17 cellular contexts compared by ENCODE assay signal in the genomic region with DNA sequence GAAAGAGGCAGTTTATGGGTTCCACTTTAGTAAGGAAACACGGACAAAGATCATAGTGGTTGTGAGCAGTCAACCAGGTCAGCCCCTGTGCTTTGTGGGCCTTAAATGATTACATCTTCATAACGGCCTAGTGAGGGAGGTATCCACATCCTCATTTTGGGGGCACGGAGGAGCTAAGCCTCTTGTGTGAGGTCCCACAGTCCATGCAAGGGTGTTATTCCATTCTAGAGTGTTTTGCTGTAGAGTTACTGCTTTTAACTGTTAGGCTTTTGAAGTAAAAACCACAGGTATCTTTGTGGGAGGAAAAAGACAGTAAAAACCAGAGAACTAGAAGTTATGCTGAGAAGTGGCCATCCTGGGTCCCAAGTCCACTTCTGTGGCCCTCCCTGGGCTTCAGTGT. TPM values are rescaled to one million over a fixed set of nuclear protein-coding genes. Genes with fewer than 3 reads are reported as not detected.
A peak's percentile ranks its signal among the peaks of the same experiment; 100 is the strongest.
DNase-seq lines count a peak whose midpoint lies in the region; ATAC-seq and TF ChIP-seq lines count a peak whose summit lies in the region.
"Had no signal": no experiment of that assay in that cellular context is flagged by ENCODE, and none has a peak within 500 bp of the region (broad histone marks: within the 10 kb centered on the region; RNA-seq: fewer than 3 reads in every experiment).

No MANE protein-coding gene starts in this region.

- H3K27ac Mint-ChIP-seq in CD4-positive, alpha-beta memory T cell, result peak overlapping the region in 6 of 7 donors; percentile 58 to 90 (median 72)
- H3K27ac Mint-ChIP-seq in activated CD4-positive, alpha-beta memory T cell treated with anti-CD3 and anti-CD28 coated beads, Interleukin-2, amount 10 ng/mL, durations not matched to agents 7 days and 5 days, result peak overlapping the region; percentile 21
- peak overlapping the region in 8 of 9 donors; percentile 24 to 87 (median 66) for H3K27ac Mint-ChIP-seq in naive thymus-derived CD4-positive, alpha-beta T cell

- peak overlapping the region in 4 of 8 donors; percentile 10 to 66 (median 48) for H3K4me3 Mint-ChIP-seq in CD4-positive, alpha-beta memory T cell
- no peak overlapping the region for H3K4me3 Mint-ChIP-seq in activated CD4-positive, alpha-beta memory T cell treated with anti-CD3 and anti-CD28 coated beads, Interleukin-2, amount 10 ng/mL, durations not matched to agents 7 days and 5 days
- H3K4me3 Mint-ChIP-seq in naive thymus-derived CD4-positive, alpha-beta T cell, result peak overlapping the region; percentile 45 to 91 (median 69)

- POLR2A ChIA-PET in CD4-positive, alpha-beta memory T cell (lab: Charles Lee; ENCODE audit: partially characterized antibody), result no interaction called here
- POLR2A ChIA-PET in activated CD4-positive, alpha-beta memory T cell treated with anti-CD3 and anti-CD28 coated beads, Interleukin-2, amount 10 ng/mL, durations not matched to agents 7 days and 5 days (lab: Charles Lee), result no interaction called here
- POLR2A ChIA-PET in naive thymus-derived CD4-positive, alpha-beta T cell (lab: Charles Lee), result no interaction called here

- no peaks in the 10 kb centered on the region for H3K9me3 ChIP-seq in CD4-positive, alpha-beta memory T cell (ENCODE audit: control insufficient read depth in 1 of 2, low read length in 2 of 2)
- no peaks in the 10 kb centered on the region for H3K9me3 ChIP-seq in naive thymus-derived CD4-positive, alpha-beta T cell (ENCODE audit: control insufficient read depth in 2 of 3, low read length in 3 of 3)
- H3K9me3 ChIP-seq: gastrocnemius medialis, psoas muscle had no signal

- peaks cover 27 to 58% of the 10 kb centered on the region in 2 donors for H3K36me3 Mint-ChIP-seq in CD4-positive, alpha-beta memory T cell
- H3K36me3 Mint-ChIP-seq in activated CD4-positive, alpha-beta memory T cell treated with anti-CD3 and anti-CD28 coated beads, Interleukin-2, amount 10 ng/mL, durations not matched to agents 7 days and 5 days (ENCODE audit: low read depth), result peaks cover 55% of the 10 kb centered on the region
- peaks cover 8 to 26% (median 21%) of the 10 kb centered on the region in 5 donors for H3K36me3 Mint-ChIP-seq in naive thymus-derived CD4-positive, alpha-beta T cell

- DNase-seq in CD4-positive, alpha-beta memory T cell, result no peak
- DNase-seq in GM12864 (ENCODE audit: low read depth) (peak; percentile 27), HuH-7 (ENCODE audit: low spot score) (no peak), NCI-H2227 (lab: John Stamatoyannopoulos, UW; ENCODE audit: unreplicated experiment) (no peak), Right ventricle myocardium inferior (ENCODE audit: missing footprints) (no peak)
- no peak for DNase-seq in activated CD4-positive, alpha-beta memory T cell treated with anti-CD3 and anti-CD28 coated beads, Interleukin-2, amount 10 ng/mL, durations not matched to agents 7 days and 5 days
- DNase-seq in naive thymus-derived CD4-positive, alpha-beta T cell, result no peak
- DNase-seq: DMS79, gastrocnemius medialis, GOT3, NCI-H2081, NCI-H82, psoas muscle had no signal

- ATAC-seq in naive thymus-derived CD4-positive, alpha-beta T cell, result no peak
- ATAC-seq in Right ventricle myocardium inferior, result no peak
- ATAC-seq: gastrocnemius medialis, psoas muscle had no signal

- no peak overlapping the region for H3K27ac ChIP-seq in CD4-positive, alpha-beta memory T cell (ENCODE audit: low read depth, low read length)
- peak overlapping the region; percentile 39 for H3K27ac ChIP-seq in naive thymus-derived CD4-positive, alpha-beta T cell (ENCODE audit: low read depth, low read length)
- H3K27ac ChIP-seq: coronary artery, gastrocnemius medialis, psoas muscle had no signal

- peaks cover 40% of the 10 kb centered on the region for H3K4me1 ChIP-seq in CD4-positive, alpha-beta memory T cell (ENCODE audit: insufficient read depth, low read length)
- peaks cover 4 to 49% of the 10 kb centered on the region in 2 donors for H3K4me1 ChIP-seq in naive thymus-derived CD4-positive, alpha-beta T cell (ENCODE audit: control insufficient read depth in 2 of 2, insufficient read depth in 2 of 2, low read length in 2 of 2)

- no peaks in the 10 kb centered on the region for H3K9me3 Mint-ChIP-seq in CD4-positive, alpha-beta memory T cell
- H3K9me3 Mint-ChIP-seq in activated CD4-positive, alpha-beta memory T cell treated with anti-CD3 and anti-CD28 coated beads, Interleukin-2, amount 10 ng/mL, durations not matched to agents 7 days and 5 days, result no peaks in the 10 kb centered on the region
- peaks cover 0 to 8% (median 0%) of the 10 kb centered on the region in 11 donors for H3K9me3 Mint-ChIP-seq in naive thymus-derived CD4-positive, alpha-beta T cell

- H3K4me1 Mint-ChIP-seq in CD4-positive, alpha-beta memory T cell, result peaks cover 16 to 35% (median 22%) of the 10 kb centered on the region in 4 donors
- H3K4me1 Mint-ChIP-seq in activated CD4-positive, alpha-beta memory T cell treated with anti-CD3 and anti-CD28 coated beads, Interleukin-2, amount 10 ng/mL, durations not matched to agents 7 days and 5 days, result peaks cover 35% of the 10 kb centered on the region
- peaks cover 26 to 66% (median 39%) of the 10 kb centered on the region in 7 donors for H3K4me1 Mint-ChIP-seq in naive thymus-derived CD4-positive, alpha-beta T cell

- TF ChIP-seq CTCF in GM12864 (IDR thresholded peaks at IDR 0.05; ENCODE audit: low read depth, low read length, missing control alignments), result no peak

- CTCF ChIA-PET in CD4-positive, alpha-beta memory T cell (lab: Charles Lee; ENCODE audit: partially characterized antibody), result no interaction called here
- CTCF ChIA-PET in activated CD4-positive, alpha-beta memory T cell treated with anti-CD3 and anti-CD28 coated beads, Interleukin-2, amount 10 ng/mL, durations not matched to agents 7 days and 5 days (lab: Charles Lee), result no interaction called here
- CTCF ChIA-PET in naive thymus-derived CD4-positive, alpha-beta T cell (lab: Charles Lee), result no interaction called here

- intact Hi-C loops in CD4-positive, alpha-beta memory T cell (cut with micrococcal nuclease), result loop anchor here (10.0 kb wide), 1 partner anchor 145 kb away; a partner anchor contains a TSS
- intact Hi-C loops in naive thymus-derived CD4-positive, alpha-beta T cell (cut with micrococcal nuclease), result no loop called here
- intact Hi-C loops in Right ventricle myocardium inferior (cut with DNase I), result loop anchor here (5.0 kb wide), 1 partner anchor 33 kb away; no protein-coding TSS in a partner anchor

- no peak overlapping the region for H3K4me3 ChIP-seq in CD4-positive, alpha-beta memory T cell (ENCODE audit: low read length in 2 of 2)
- H3K4me3 ChIP-seq in GM12864 (ENCODE audit: low read depth, low read length), result no peak overlapping the region
- H3K4me3 ChIP-seq in naive thymus-derived CD4-positive, alpha-beta T cell (ENCODE audit: low read length), result no peak overlapping the region
- H3K4me3 ChIP-seq: coronary artery, gastrocnemius medialis, psoas muscle had no signal

- H3K27me3 Mint-ChIP-seq in CD4-positive, alpha-beta memory T cell, result peaks cover 0 to 3% of the 10 kb centered on the region in 2 donors
- no peaks in the 10 kb centered on the region for H3K27me3 Mint-ChIP-seq in activated CD4-positive, alpha-beta memory T cell treated with anti-CD3 and anti-CD28 coated beads, Interleukin-2, amount 10 ng/mL, durations not matched to agents 7 days and 5 days
- H3K27me3 Mint-ChIP-seq in naive thymus-derived CD4-positive, alpha-beta T cell, result peaks cover 0 to 3% (median 0%) of the 10 kb centered on the region in 5 donors

- peaks cover 62% of the 10 kb centered on the region for H3K36me3 ChIP-seq in CD4-positive, alpha-beta memory T cell (ENCODE audit: insufficient read depth, low read length)
- H3K36me3 ChIP-seq in naive thymus-derived CD4-positive, alpha-beta T cell (ENCODE audit: control insufficient read depth in 2 of 3, insufficient read depth in 3 of 3, low read length in 3 of 3), result peaks cover 21 to 74% (median 25%) of the 10 kb centered on the region in 3 experiments

- no peaks in the 10 kb centered on the region for H3K27me3 ChIP-seq in CD4-positive, alpha-beta memory T cell (ENCODE audit: insufficient read depth, low read length)
- no peaks in the 10 kb centered on the region for H3K27me3 ChIP-seq in naive thymus-derived CD4-positive, alpha-beta T cell (ENCODE audit: control insufficient read depth in 2 of 2, insufficient read depth in 2 of 2, low read length in 2 of 2)
- H3K27me3 ChIP-seq: gastrocnemius medialis had no signal

RNA-seq across cellular contexts. Expression of a gene that starts 4.0 kb away (rescaled TPM):
- 100 to 1,000 TPM; 863 to 875 TPM for total RNA-seq in CD4-positive, alpha-beta memory T cell
- polyA plus RNA-seq in CD4-positive, alpha-beta memory T cell, result 100 to 1,000 TPM; 156 to 225 TPM
- total RNA-seq in activated CD4-positive, alpha-beta memory T cell treated with anti-CD3 and anti-CD28 coated beads, Interleukin-2, amount 10 ng/mL, durations not matched to agents 7 days and 5 days, result 100 to 1,000 TPM; 257 to 271 TPM
- total RNA-seq in naive thymus-derived CD4-positive, alpha-beta T cell, result 1,000 to 10,000 TPM in 2 of 5 experiments, 100 to 1,000 TPM in 3; 316 to 1,143 (median 992) TPM
- polyA plus RNA-seq in naive thymus-derived CD4-positive, alpha-beta T cell, result 100 to 1,000 TPM; 362 to 426 TPM
- total RNA-seq in Right ventricle myocardium inferior, result 172 TPM

RNA-seq across cellular contexts. Expression of a gene that starts 29.2 kb away (rescaled TPM):
- 100 to 1,000 TPM; 116 to 122 TPM for total RNA-seq in CD4-positive, alpha-beta memory T cell
- 100 to 1,000 TPM; 350 to 352 TPM for polyA plus RNA-seq in CD4-positive, alpha-beta memory T cell
- total RNA-seq in activated CD4-positive, alpha-beta memory T cell treated with anti-CD3 and anti-CD28 coated beads, Interleukin-2, amount 10 ng/mL, durations not matched to agents 7 days and 5 days, result 100 to 1,000 TPM; 110 to 120 TPM
- 100 to 1,000 TPM in 3 of 5 experiments, 10 to 100 TPM in 2; 67.5 to 116 (median 101) TPM for total RNA-seq in naive thymus-derived CD4-positive, alpha-beta T cell
- 100 to 1,000 TPM; 340 to 400 TPM for polyA plus RNA-seq in naive thymus-derived CD4-positive, alpha-beta T cell
- total RNA-seq in Right ventricle myocardium inferior, result 1,425 TPM

RNA-seq across cellular contexts. Expression of a gene that starts 36.1 kb away (rescaled TPM):
- not detected for total RNA-seq in CD4-positive, alpha-beta memory T cell
- not detected for polyA plus RNA-seq in CD4-positive, alpha-beta memory T cell
- not detected for total RNA-seq in activated CD4-positive, alpha-beta memory T cell treated with anti-CD3 and anti-CD28 coated beads, Interleukin-2, amount 10 ng/mL, durations not matched to agents 7 days and 5 days
- under 1 TPM in 3 of 5 experiments, not detected in 2; 0.15 to 0.37 (median 0.19) TPM for total RNA-seq in naive thymus-derived CD4-positive, alpha-beta T cell
- polyA plus RNA-seq in naive thymus-derived CD4-positive, alpha-beta T cell, result not detected
- 60.5 TPM for total RNA-seq in Right ventricle myocardium inferior

RNA-seq across cellular contexts. Expression of a gene that starts 55.0 kb away (rescaled TPM):
- total RNA-seq in CD4-positive, alpha-beta memory T cell, result not detected
- polyA plus RNA-seq in CD4-positive, alpha-beta memory T cell, result not detected
- not detected for total RNA-seq in activated CD4-positive, alpha-beta memory T cell treated with anti-CD3 and anti-CD28 coated beads, Interleukin-2, amount 10 ng/mL, durations not matched to agents 7 days and 5 days
- total RNA-seq in naive thymus-derived CD4-positive, alpha-beta T cell, result not detected
- not detected for polyA plus RNA-seq in naive thymus-derived CD4-positive, alpha-beta T cell
- not detected for total RNA-seq in Right ventricle myocardium inferior
- total RNA-seq: gastrocnemius medialis, liver, psoas muscle, subcutaneous adipose tissue had no signal
- polyA plus RNA-seq: BJ, liver, psoas muscle had no signal

Comparison
In these comparisons a context has a peak if more than half of its experiments do, and no peak if none do; other contexts are left out.
1. H3K27ac Mint-ChIP-seq: peak in every context shown above with its lines; median percentile 72 in CD4-positive, alpha-beta memory T cell; 66 in naive thymus-derived CD4-positive, alpha-beta T cell; 21 in activated CD4-positive, alpha-beta memory T cell treated with anti-CD3 and anti-CD28 coated beads, Interleukin-2, amount 10 ng/mL, durations not matched to agents 7 days and 5 days.
2. RNA of a gene that starts 29.2 kb away (total RNA-seq): 1,425 TPM in Right ventricle myocardium inferior (single experiment); 116 to 122 TPM in CD4-positive, alpha-beta memory T cell, 110 to 120 TPM in activated CD4-positive, alpha-beta memory T cell treated with anti-CD3 and anti-CD28 coated beads, Interleukin-2, amount 10 ng/mL, durations not matched to agents 7 days and 5 days and 67.5 to 116 TPM in naive thymus-derived CD4-positive, alpha-beta T cell; every median in the first group is over 10 times any median in the second.
3. RNA of a gene that starts 36.1 kb away (total RNA-seq): 60.5 TPM in Right ventricle myocardium inferior (single experiment); 0.15 to 0.37 TPM in naive thymus-derived CD4-positive, alpha-beta T cell, not detected in activated CD4-positive, alpha-beta memory T cell treated with anti-CD3 and anti-CD28 coated beads, Interleukin-2, amount 10 ng/mL, durations not matched to agents 7 days and 5 days and not detected in CD4-positive, alpha-beta memory T cell; every median in the first group is over 10 times any median in the second.
4. intact Hi-C loops: an anchor here in CD4-positive, alpha-beta memory T cell (10.0 kb wide) and Right ventricle myocardium inferior (5.0 kb wide); none called in naive thymus-derived CD4-positive, alpha-beta T cell.